8 cellular contexts compared by ENCODE assay signal in the genomic region with DNA sequence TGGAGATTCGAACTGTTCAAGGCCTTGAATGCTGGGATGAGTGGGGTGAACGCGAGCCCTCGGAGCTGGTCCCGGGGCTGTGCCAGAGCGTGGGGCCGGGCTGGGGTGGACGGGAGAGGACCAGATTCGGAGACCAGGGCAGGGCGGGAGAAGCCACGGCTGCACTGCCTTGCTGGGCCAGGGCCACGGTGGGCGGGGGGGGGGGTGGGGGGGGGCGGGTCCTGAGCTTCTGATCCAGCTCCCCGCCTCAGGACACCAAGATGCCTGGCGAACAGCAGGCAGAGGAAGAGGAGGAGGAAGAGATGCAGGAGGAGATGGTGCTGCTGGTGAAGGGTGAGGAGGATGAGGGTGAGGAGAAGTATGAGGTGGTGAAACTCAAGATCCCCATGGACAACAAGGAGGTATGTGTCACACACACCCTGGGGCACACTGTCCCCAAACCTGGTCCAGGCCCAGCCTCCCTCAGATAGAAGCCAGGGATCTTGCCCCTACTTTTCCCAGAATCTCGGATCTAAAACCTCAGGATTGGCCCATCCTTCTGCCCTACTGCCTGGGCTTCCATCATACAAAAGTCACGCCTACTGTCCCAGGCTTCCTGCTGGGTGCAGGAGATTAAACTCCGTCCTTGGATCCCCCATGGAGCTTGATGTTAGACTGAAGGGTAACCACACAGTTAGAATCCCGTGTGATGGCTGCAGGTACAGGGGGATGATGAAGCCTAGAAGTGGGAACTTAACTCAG. TPM values are rescaled to one million over a fixed set of nuclear protein-coding genes. Genes with fewer than 3 reads are reported as not detected.
A peak's percentile ranks its signal among the peaks of the same experiment; 100 is the strongest.
DNase-seq lines count a peak whose midpoint lies in the region; ATAC-seq lines count a peak whose summit lies in the region.

No MANE protein-coding gene starts in this region.

- no peaks in the 10 kb centered on the region for H3K9me2 ChIP-seq in GM23248 (ENCODE audit: insufficient read depth)

- H3K4me2 ChIP-seq in GM23248 (ENCODE audit: unreplicated experiment): peak overlapping the region; percentile 79

- H3K9me3 Mint-ChIP-seq in stimulated activated naive CD8-positive, alpha-beta T cell treated with anti-CD3 and anti-CD28 coated beads, Interleukin-15, amount 100 ng/mL, for 72 hours: no peaks in the 10 kb centered on the region

- WGBS in GM23248 (ENCODE audit: low coverage in 1 of 2, low lambda C conversion rate in 2 of 2, missing lambda C conversion rate in 2 of 2), 2 experiments: 5 to 9% methylated on average over 14 to 19 of the region's 20 CpGs

- peaks cover 13% of the 10 kb centered on the region for H3F3A ChIP-seq in GM23248 (ENCODE audit: insufficient read depth)

- no peak for ATAC-seq in stimulated activated naive CD8-positive, alpha-beta T cell treated with anti-CD3 and anti-CD28 coated beads, Interleukin-15, amount 100 ng/mL, for 72 hours
- no peak for ATAC-seq in HG03039 (IDR thresholded peaks at IDR 0.05; ENCODE audit: unreplicated experiment)

- no peaks in the 10 kb centered on the region for H3K27me3 ChIP-seq in GM23248 (replicated peaks; ENCODE audit: insufficient read depth)
- H3K27me3 ChIP-seq in adipocyte (replicated peaks; ENCODE audit: control insufficient read depth, insufficient read depth, low read length): no peaks in the 10 kb centered on the region

- H3K36me3 ChIP-seq in GM23248 (ENCODE audit: low read depth) (peaks cover 3% of the 10 kb centered on the region; the same call in 1 of the 2 replicates), adipocyte (ENCODE audit: control insufficient read depth, insufficient read depth, low read length, severe bottlenecking) (peaks cover 11% of the 10 kb centered on the region)

- H3K4me1 ChIP-seq in GM23248 (ENCODE audit: insufficient read depth) (peaks cover 22% of the 10 kb centered on the region), adipocyte (ENCODE audit: control insufficient read depth, insufficient read depth, low read length) (peaks cover 23% of the 10 kb centered on the region)

- peak overlapping the region; percentile 79 for H3K27ac ChIP-seq in GM23248

- no peaks in the 10 kb centered on the region for H4K20me1 ChIP-seq in GM23248 (ENCODE audit: insufficient read depth)

- peak overlapping the region; percentile 64 to 78 for H3K27ac Mint-ChIP-seq in stimulated activated naive CD8-positive, alpha-beta T cell treated with anti-CD3 and anti-CD28 coated beads, Interleukin-15, amount 100 ng/mL, for 72 hours

- peaks cover 37% of the 10 kb centered on the region for H3K79me2 ChIP-seq in GM23248 (ENCODE audit: insufficient read depth)

- H3K27me3 Mint-ChIP-seq in stimulated activated naive CD8-positive, alpha-beta T cell treated with anti-CD3 and anti-CD28 coated beads, Interleukin-15, amount 100 ng/mL, for 72 hours: peaks cover 6% of the 10 kb centered on the region

- H3K9me3 ChIP-seq in GM23248 (ENCODE audit: low read depth) (no peaks in the 10 kb centered on the region), adipocyte (ENCODE audit: control insufficient read depth, low read length) (no peaks in the 10 kb centered on the region)

- H3K9ac ChIP-seq in GM23248 (peak overlapping the region; percentile 89), adipocyte (ENCODE audit: low read length) (peak overlapping the region; percentile 95)

- peak overlapping the region; percentile 89 for H2AFZ ChIP-seq in GM23248

- peaks cover 31% of the 10 kb centered on the region for H3K4me1 Mint-ChIP-seq in stimulated activated naive CD8-positive, alpha-beta T cell treated with anti-CD3 and anti-CD28 coated beads, Interleukin-15, amount 100 ng/mL, for 72 hours

- peak; percentile 28 for DNase-seq in Ammon's horn (ENCODE audit: low spot score)
- DNase-seq in GM23248: peak; percentile 56
- DNase-seq in adipocyte (ENCODE audit: low read depth): peak; percentile 70
- no peak for DNase-seq in stimulated activated naive CD8-positive, alpha-beta T cell treated with anti-CD3 and anti-CD28 coated beads, Interleukin-15, amount 100 ng/mL, for 72 hours
- no peak for DNase-seq in activated CD4-positive, CD25-positive, alpha-beta regulatory T cell treated with anti-CD3 and anti-CD28 coated beads, Interleukin-2, amount 50 U/mL, for 72 hours
- no peak for DNase-seq in activated CD4-positive, alpha-beta T cell treated with anti-CD3 and anti-CD28 coated beads for 48 hours

- in situ Hi-C loops in GM23248 (cut with MboI): loop anchor here (25.0 kb wide), 1 partner anchor 296 kb away; a partner anchor contains a TSS

- H3K4me3 ChIP-seq in GM23248: peak overlapping the region; percentile 78
- H3K4me3 ChIP-seq in adipocyte (ENCODE audit: low read length): peak overlapping the region; percentile 88
- peak overlapping the region; percentile 66 for H3K4me3 ChIP-seq in iPS-11a (ENCODE audit: low read depth, low read length)

- H3K4me3 Mint-ChIP-seq in stimulated activated naive CD8-positive, alpha-beta T cell treated with anti-CD3 and anti-CD28 coated beads, Interleukin-15, amount 100 ng/mL, for 72 hours: peak overlapping the region; percentile 88 to 93

RNA-seq across cellular contexts. Expression of a gene that starts 0.6 kb away (rescaled TPM):
- total RNA-seq in GM23248 (2014; rRNA removed; shearing (Covaris generic)): 17.6 and 33.1 TPM in 2 replicates
- polyA plus RNA-seq in GM23248 (2016; fragmentation: Nextera tagmentation; extraction: Ambion mirVana): 20.1 and 21.1 TPM in 2 replicates

RNA-seq across cellular contexts. Expression of a gene that starts 12.7 kb away (rescaled TPM):
- total RNA-seq in GM23248 (2014; rRNA removed; shearing (Covaris generic)): 6.3 and 16.2 TPM in 2 replicates
- polyA plus RNA-seq in GM23248 (2016; fragmentation: Nextera tagmentation; extraction: Ambion mirVana): 0.65 and 0.81 TPM in 2 replicates

RNA-seq across cellular contexts. Expression of a gene that starts 21.9 kb away (rescaled TPM):
- 20.2 and 24.3 TPM in 2 replicates for total RNA-seq in GM23248 (2014; rRNA removed; shearing (Covaris generic))
- 45.7 and 47.3 TPM in 2 replicates for polyA plus RNA-seq in GM23248 (2016; fragmentation: Nextera tagmentation; extraction: Ambion mirVana)

RNA-seq across cellular contexts. Expression of a gene that starts 25.6 kb away (rescaled TPM):
- total RNA-seq in GM23248 (2014; rRNA removed; shearing (Covaris generic)): not detected in 2 replicates
- polyA plus RNA-seq in GM23248 (2016; fragmentation: Nextera tagmentation; extraction: Ambion mirVana): 1.7 and 1.9 TPM in 2 replicates

RNA-seq across cellular contexts. Expression of a gene that starts 33.4 kb away (rescaled TPM):
- not detected in 2 replicates for total RNA-seq in GM23248 (2014; rRNA removed; shearing (Covaris generic))
- 1.5 and 2.1 TPM in 2 replicates for polyA plus RNA-seq in GM23248 (2016; fragmentation: Nextera tagmentation; extraction: Ambion mirVana)

Comparison
In these comparisons a context has a peak if more than half of its experiments do, and no peak if none do; other contexts are left out.
1. DNase-seq: peak in Ammon's horn (single experiment), GM23248 (single experiment) and adipocyte (single experiment); none in stimulated activated naive CD8-positive, alpha-beta T cell treated with anti-CD3 and anti-CD28 coated beads, Interleukin-15, amount 100 ng/mL, for 72 hours (0 of 2), activated CD4-positive, CD25-positive, alpha-beta regulatory T cell treated with anti-CD3 and anti-CD28 coated beads, Interleukin-2, amount 50 U/mL, for 72 hours (single experiment) and activated CD4-positive, alpha-beta T cell treated with anti-CD3 and anti-CD28 coated beads for 48 hours (single experiment).
2. Peak in every context shown above with its lines, with median percentiles within 50 percentile points of each other: H3K4me3 ChIP-seq.